Comparison of ENCODE assay signal across 17 cellular contexts in genomic region chr11:128146926-128147605, GRCh38.
DNase-seq lines count a peak whose midpoint lies in the region; ATAC-seq, FAIRE-seq and TF ChIP-seq lines count a peak whose summit lies in the region.
"Had no signal": no experiment of that assay in that cellular context is flagged by ENCODE, and none has a peak within 500 bp of the region (broad histone marks: within the 10 kb centered on the region; RNA-seq: fewer than 3 reads in every experiment).

No MANE protein-coding gene starts in this region.

- no peak overlapping the region for H3K4me3 Mint-ChIP-seq in chondrocyte (ENCODE audit: unreplicated experiment)
- no peak overlapping the region for H3K4me3 Mint-ChIP-seq in activated naive CD4-positive, alpha-beta T cell treated with anti-CD3 and anti-CD28 coated beads for 36 hours
- H3K4me3 Mint-ChIP-seq: naive thymus-derived CD8-positive, alpha-beta T cell had no signal

- no peak overlapping the region for H3K23ac ChIP-seq in IMR-90 (ENCODE audit: low read depth, low read length)

- no peak overlapping the region for H2BK20ac ChIP-seq in IMR-90 (ENCODE audit: low read depth, low read length)

- no TSS peak for BruUV-seq in IMR-90 (replicated peaks; lab: Mats Ljungman, UMichigan)
- BruUV-seq in PC-9 (replicated peaks; lab: Mats Ljungman, UMichigan) = no TSS peak

- no peaks in the 10 kb centered on the region for H3K9me2 ChIP-seq in PC-9 (ENCODE audit: insufficient read depth)

- H3K79me1 ChIP-seq in IMR-90 (ENCODE audit: low read depth in 1 of 2, low read length in 2 of 2) = no peaks in the 10 kb centered on the region

- peaks cover 8% of the 10 kb centered on the region; the same call in 1 of the 2 replicates for H3F3A ChIP-seq in PC-9 (ENCODE audit: insufficient read depth, low read depth)

- no peak overlapping the region for H2AK9ac ChIP-seq in IMR-90 (replicated peaks; ENCODE audit: low read depth, low read length, poor library complexity)

- TF ChIP-seq CTCF in IMR-90 (conservative IDR thresholded peaks at IDR 0.05; ENCODE audit: low read depth, low read length) = no peak
- TF ChIP-seq CTCF in PC-9 (conservative IDR thresholded peaks at IDR 0.05) = no peak
- no peak for TF ChIP-seq CTCF in chondrocyte (IDR thresholded peaks at IDR 0.05)
- no peak for TF ChIP-seq CTCF in pancreas (IDR thresholded peaks at IDR 0.05)
- TF ChIP-seq CTCF in dorsolateral prefrontal cortex (IDR thresholded peaks at IDR 0.05 in 54 of 56, conservative IDR thresholded peaks at IDR 0.05 in 2 of 56; ENCODE audit: low read depth in 1 of 56, partially characterized antibody in 56 of 56) = no peak

- H4K91ac ChIP-seq in IMR-90 (ENCODE audit: insufficient read depth, low read depth, low read length) = no peak overlapping the region

- peaks cover 15% of the 10 kb centered on the region for H3K4me1 Mint-ChIP-seq in chondrocyte (ENCODE audit: low read depth)
- H3K4me1 Mint-ChIP-seq in activated naive CD4-positive, alpha-beta T cell treated with anti-CD3 and anti-CD28 coated beads for 36 hours (ENCODE audit: low read depth) = no peaks in the 10 kb centered on the region

- TF ChIP-seq RAD21 in IMR-90 (IDR thresholded peaks at IDR 0.05; ENCODE audit: low read length) = no peak

- H3K18ac ChIP-seq in IMR-90 (ENCODE audit: low read depth, low read length) = no peak overlapping the region

- intact Hi-C loops in IMR-90 (cut with micrococcal nuclease) (no loop called here), PC-9 (cut with micrococcal nuclease; ENCODE audit: unreplicated experiment) (loop anchor here (5.0 kb wide), 1 partner anchor 285 kb away; no protein-coding TSS in a partner anchor), pancreas (cut with DNase I) (no loop called here), dorsolateral prefrontal cortex (cut with DNase I) (no loop called here)
- intact Hi-C loops in activated naive CD4-positive, alpha-beta T cell treated with anti-CD3 and anti-CD28 coated beads for 36 hours (cut with micrococcal nuclease) = no loop called here

- H3K36me3 Mint-ChIP-seq in chondrocyte (ENCODE audit: low read depth) = peaks cover 1% of the 10 kb centered on the region
- peaks cover 1% of the 10 kb centered on the region for H3K36me3 Mint-ChIP-seq in activated naive CD4-positive, alpha-beta T cell treated with anti-CD3 and anti-CD28 coated beads for 36 hours (ENCODE audit: low read depth)
- H3K36me3 Mint-ChIP-seq: naive thymus-derived CD8-positive, alpha-beta T cell had no signal

- H3K4me2 ChIP-seq in IMR-90 (ENCODE audit: low read depth, low read length) (no peak overlapping the region), PC-9 (peak overlapping the region; percentile 43)

- FAIRE-seq in pancreas (lab: Jason Lieb, UNC) = no peak
- FAIRE-seq: GM18507, RCC 7860 had no signal

- POLR2A ChIA-PET in IMR-90 (lab: Charles Lee; ENCODE audit: unreplicated experiment) = no interaction called here
- POLR2A ChIA-PET in PC-9 (lab: Charles Lee; ENCODE audit: unreplicated experiment) = interaction anchor here (0.6 kb wide), 2 partner anchors 8 to 793 kb away, joined by 3 read pairs; no protein-coding TSS in a partner anchor

- no peak overlapping the region for H2AK5ac ChIP-seq in IMR-90 (ENCODE audit: low read depth, low read length)

- H3K27me3 ChIP-seq in IMR-90 (ENCODE audit: control insufficient read depth, insufficient read depth, low read length) = peaks cover 33% of the 10 kb centered on the region
- H3K27me3 ChIP-seq in PC-9 (ENCODE audit: insufficient read depth, low read depth) = no peaks in the 10 kb centered on the region
- no peaks in the 10 kb centered on the region for H3K27me3 ChIP-seq in pancreas
- H3K27me3 ChIP-seq in dorsolateral prefrontal cortex = peaks cover 0 to 11% (median 0%) of the 10 kb centered on the region in 45 donors

- H2AFZ ChIP-seq in IMR-90 (replicated peaks; ENCODE audit: low read length, poor library complexity) = no peak overlapping the region
- no peak overlapping the region for H2AFZ ChIP-seq in PC-9

- dilution Hi-C loops in IMR-90 (cut with HindIII; ENCODE audit: low sequenced_read_pairs, unreplicated experiment) = no loop called here

- WGBS in IMR-90 (ENCODE audit: extremely low coverage in 2 of 2, insufficient read length in 1 of 2), 2 experiments = no CpG with 5 or more reads among the region's 5 CpGs
- 40 to 46% methylated on average over 5 of the region's 5 CpGs for WGBS in pancreas, 2 donors

- H2BK15ac ChIP-seq in IMR-90 (ENCODE audit: low read depth, low read length) = no peak overlapping the region

- no peak overlapping the region for H2BK120ac ChIP-seq in IMR-90 (ENCODE audit: low read depth, low read length)

- H3K4me3 ChIP-seq in IMR-90 (ENCODE audit: insufficient read depth, low read depth, low read length) (no peak overlapping the region), PC-9 (no peak overlapping the region), pancreas (no peak overlapping the region), dorsolateral prefrontal cortex (no peak overlapping the region)
- H3K4me3 ChIP-seq: left ventricle myocardium inferior had no signal

- H3K27me3 Mint-ChIP-seq in chondrocyte (ENCODE audit: low read depth) = no peaks in the 10 kb centered on the region
- no peaks in the 10 kb centered on the region for H3K27me3 Mint-ChIP-seq in activated naive CD4-positive, alpha-beta T cell treated with anti-CD3 and anti-CD28 coated beads for 36 hours (ENCODE audit: low read depth)
- H3K27me3 Mint-ChIP-seq: naive thymus-derived CD8-positive, alpha-beta T cell had no signal

- no peaks in the 10 kb centered on the region for H3K36me3 ChIP-seq in IMR-90 (ENCODE audit: control insufficient read depth, insufficient read depth, low read length)
- H3K36me3 ChIP-seq in PC-9 (ENCODE audit: low read depth) = no peaks in the 10 kb centered on the region
- H3K36me3 ChIP-seq in pancreas = no peaks in the 10 kb centered on the region
- H3K36me3 ChIP-seq: left ventricle myocardium inferior had no signal

- no peak overlapping the region for H2BK5ac ChIP-seq in IMR-90 (ENCODE audit: low read depth, low read length, poor library complexity, severe bottlenecking)

- no peak overlapping the region for H3K9ac ChIP-seq in IMR-90 (ENCODE audit: low read depth, low read length)

- no peaks in the 10 kb centered on the region for H3K9me3 ChIP-seq in IMR-90 (ENCODE audit: control insufficient read depth, insufficient read depth, low read length)
- no peaks in the 10 kb centered on the region for H3K9me3 ChIP-seq in PC-9 (ENCODE audit: insufficient read depth, low read depth)
- no peaks in the 10 kb centered on the region for H3K9me3 ChIP-seq in pancreas

- no peaks in the 10 kb centered on the region for H4K20me1 ChIP-seq in IMR-90 (ENCODE audit: insufficient read depth, low read length)
- no peaks in the 10 kb centered on the region for H4K20me1 ChIP-seq in PC-9 (ENCODE audit: insufficient read depth)

- H4K5ac ChIP-seq in IMR-90 (ENCODE audit: low read depth, low read length) = no peak overlapping the region

- no peak overlapping the region for H3K27ac ChIP-seq in IMR-90 (ENCODE audit: insufficient read depth, low read length)
- H3K27ac ChIP-seq in PC-9 = peak overlapping the region; percentile 43
- H3K27ac ChIP-seq in pancreas = peak overlapping the region in 1 of 4 donors; percentile 13
- H3K27ac ChIP-seq in dorsolateral prefrontal cortex = no peak overlapping the region
- H3K27ac ChIP-seq: left ventricle myocardium inferior had no signal

- CTCF ChIA-PET in IMR-90 (lab: Yijun Ruan, JAX) (interaction anchor here (0.6 to 3.2 kb wide), 2 partner anchors 10 to 481 kb away, joined by 4 to 10 read pairs; no protein-coding TSS in a partner anchor), PC-9 (lab: Charles Lee) (interaction anchor here (0.6 to 2.4 kb wide), 3 partner anchors 11 to 759 kb away, joined by 4 to 10 read pairs (median 4); no protein-coding TSS in a partner anchor)
- CTCF ChIA-PET in activated naive CD4-positive, alpha-beta T cell treated with anti-CD3 and anti-CD28 coated beads for 36 hours (lab: Charles Lee) = interaction anchor here (1.3 to 1.8 kb wide), 3 partner anchors 11 to 702 kb away, joined by 4 to 15 read pairs (median 4); no protein-coding TSS in a partner anchor

- no peaks in the 10 kb centered on the region for H3K4me1 ChIP-seq in IMR-90 (ENCODE audit: control insufficient read depth, insufficient read depth, low read length)
- peaks cover 14% of the 10 kb centered on the region for H3K4me1 ChIP-seq in PC-9 (replicated peaks; ENCODE audit: insufficient read depth)
- no peaks in the 10 kb centered on the region for H3K4me1 ChIP-seq in pancreas
- H3K4me1 ChIP-seq: left ventricle myocardium inferior had no signal

- no peak overlapping the region for H4K8ac ChIP-seq in IMR-90 (ENCODE audit: low read depth in 2 of 2, low read length in 2 of 2)

- no peak overlapping the region for H3K56ac ChIP-seq in IMR-90 (ENCODE audit: extremely low read depth, insufficient read depth, low read length)

- H3K9me3 Mint-ChIP-seq in chondrocyte (ENCODE audit: low read depth) = peaks cover 6% of the 10 kb centered on the region
- H3K9me3 Mint-ChIP-seq in activated naive CD4-positive, alpha-beta T cell treated with anti-CD3 and anti-CD28 coated beads for 36 hours = peaks cover 5% of the 10 kb centered on the region

- peak overlapping the region; percentile 4 for H3K27ac Mint-ChIP-seq in chondrocyte (ENCODE audit: unreplicated experiment)
- no peak overlapping the region for H3K27ac Mint-ChIP-seq in activated naive CD4-positive, alpha-beta T cell treated with anti-CD3 and anti-CD28 coated beads for 36 hours

- ATAC-seq in IMR-90 (ENCODE audit: low read depth) (0 out of 2 replicates have a peak, but pooled peaks have one; percentile 11), pancreas (peak in 3 of 4 donors; percentile 11 to 54 (median 53))
- ATAC-seq: naive thymus-derived CD8-positive, alpha-beta T cell had no signal

- no peaks in the 10 kb centered on the region for H3K79me2 ChIP-seq in PC-9 (ENCODE audit: low read depth)

- H3K9me1 ChIP-seq in IMR-90 (ENCODE audit: insufficient read depth, low read length) = no peaks in the 10 kb centered on the region

- in situ Hi-C loops in IMR-90 (cut with MboI; ENCODE audit: low sequenced_read_pairs) (no loop called here), KBM-7 (cut with MboI; ENCODE audit: low pct_unique_long_range_greater_than_20kb, low sequenced_read_pairs) (no loop called here)

- no peak overlapping the region for H3K14ac ChIP-seq in IMR-90 (replicated peaks; ENCODE audit: low read depth, low read length)

- no peak for TF ChIP-seq POLR2A in IMR-90 (IDR thresholded peaks at IDR 0.05; ENCODE audit: low read depth, low read length)

- H3K4ac ChIP-seq in IMR-90 (ENCODE audit: low read depth, low read length) = no peak overlapping the region

- no peak for DNase-seq in IMR-90
- DNase-seq in PC-9 = peak; percentile 18 to 79
- no peak for DNase-seq in chondrocyte (ENCODE audit: low spot score)
- DNase-seq in pancreas = no peak
- DNase-seq in activated naive CD4-positive, alpha-beta T cell treated with anti-CD3 and anti-CD28 coated beads for 36 hours = no peak
- no peak for DNase-seq in KBM-7
- no peak for DNase-seq in dorsolateral prefrontal cortex
- DNase-seq: activated CD4-positive, CD25-positive, alpha-beta regulatory T cell treated with anti-CD3 and anti-CD28 coated beads, Interleukin-2, amount 50 U/mL, for 72 hours; DMS153; effector CD8-positive, alpha-beta T cell; left ventricle myocardium inferior; naive thymus-derived CD8-positive, alpha-beta T cell; NCI-H510A; substantia nigra; T-helper 1 cell had no signal

TF ChIP-seq in IMR-90, 13 proteins besides CTCF, POLR2A, EP300 and RAD21 (continues in another document):
- TF ChIP-seq RFX5 (IDR thresholded peaks at IDR 0.05; ENCODE audit: low read depth, low read length) = no peak
- no peak for TF ChIP-seq RCOR1 (IDR thresholded peaks at IDR 0.05; ENCODE audit: insufficient replicate concordance, low read length)

Comparison
In these comparisons a context has a peak if more than half of its experiments do, and no peak if none do; other contexts are left out.
1. DNase-seq: peak in PC-9 (2 of 2); none in IMR-90 (single experiment), chondrocyte (single experiment), pancreas (0 of 6), activated naive CD4-positive, alpha-beta T cell treated with anti-CD3 and anti-CD28 coated beads for 36 hours (single experiment), KBM-7 (single experiment) and dorsolateral prefrontal cortex (0 of 10).